8 cellular contexts compared by ENCODE assay signal in the genomic region with DNA sequence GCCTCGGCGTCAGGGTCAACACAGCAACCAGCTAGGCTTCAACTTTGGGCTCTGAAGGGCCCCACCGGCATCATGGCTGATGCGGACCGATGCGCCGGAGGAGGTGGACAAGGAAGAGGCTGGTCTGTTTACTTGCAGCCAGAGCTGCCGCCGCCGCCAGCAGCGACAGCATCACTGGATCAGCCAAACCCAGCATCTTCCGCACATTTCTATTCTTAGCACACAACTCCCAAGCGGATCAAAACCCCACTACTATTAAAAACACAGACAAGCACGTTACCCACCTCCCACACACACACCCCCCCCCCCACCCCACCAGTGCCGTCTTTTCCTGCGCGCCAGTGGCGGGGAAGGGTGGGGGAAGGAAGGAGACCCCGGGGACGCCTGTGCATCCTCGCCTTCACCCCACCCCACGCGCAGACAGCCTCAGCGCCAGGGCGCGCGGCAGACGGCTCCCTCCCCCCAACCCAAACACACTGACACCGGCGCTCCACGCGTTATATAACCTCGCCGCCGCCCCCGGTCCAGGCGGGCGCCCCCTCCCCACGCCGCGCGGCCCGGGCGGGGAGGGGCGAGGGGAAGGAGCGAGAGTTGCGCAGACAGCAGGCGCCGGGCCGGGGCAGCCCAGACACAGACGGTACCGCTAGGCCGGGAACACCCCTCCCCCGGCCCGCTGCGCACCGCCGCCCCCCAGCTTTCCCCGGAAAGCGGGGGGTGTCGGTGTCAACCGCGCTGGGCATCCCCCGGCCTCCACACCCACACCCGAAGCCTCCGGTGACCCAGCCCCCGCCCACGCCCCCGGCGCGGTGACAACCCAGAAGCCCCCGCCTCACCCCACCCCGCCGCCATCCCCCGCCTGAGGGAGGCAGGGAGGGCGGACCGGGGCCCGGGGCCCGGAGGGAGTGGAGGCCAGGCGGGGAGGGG. TPM values are rescaled to one million over a fixed set of nuclear protein-coding genes. Genes with fewer than 3 reads are reported as not detected.
DNase-seq lines count a peak whose midpoint lies in the region; ATAC-seq and TF ChIP-seq lines count a peak whose summit lies in the region.

No MANE protein-coding gene starts in this region.

- H3K9me3 ChIP-seq in Panc1 (ENCODE audit: control insufficient read depth, insufficient read depth, low read depth, low read length) (no peaks in the 10 kb centered on the region), neural cell (ENCODE audit: low read length) (no peaks in the 10 kb centered on the region)

- H3K9ac ChIP-seq in neural cell (ENCODE audit: low read length) = peak overlapping the region; percentile 75

- H3K27ac ChIP-seq in Panc1 (ENCODE audit: low read length) (no peak overlapping the region), neural cell (ENCODE audit: low read length) (peak overlapping the region; percentile 72)

- in situ Hi-C loops in Panc1 (cut with HindIII; ENCODE audit: low pct_unique_long_range_greater_than_20kb, low sequenced_read_pairs) = no loop called here

- intact Hi-C loops in Panc1 (cut with micrococcal nuclease; ENCODE audit: unreplicated experiment) = no loop called here

- peaks cover 38% of the 10 kb centered on the region for H3K79me2 ChIP-seq in neural cell (replicated peaks; ENCODE audit: insufficient read depth, low read length)

- peak; percentile 71 for DNase-seq in A172 (ENCODE audit: low spot score)
- DNase-seq in Panc1 (ENCODE audit: low read depth, low spot score) = no peak
- DNase-seq in activated effector memory CD4-positive, alpha-beta T cell treated with anti-CD3 and anti-CD28 coated beads, Interleukin-2, amount 50 U/mL, for 16 hours = peak; percentile 91
- DNase-seq in foreskin fibroblast = peak; percentile 64 to 81
- peak; percentile 70 for DNase-seq in stimulated activated naive CD8-positive, alpha-beta T cell treated with anti-CD3 and anti-CD28 coated beads, Interleukin-15, Interleukin-2, amounts not matched to agents 100 U/mL and 50 U/mL, for 24 hours

- POLR2A ChIA-PET in Panc1 (lab: Charles Lee) = no interaction called here

- H3K4me2 ChIP-seq in neural cell (ENCODE audit: low read length) = peak overlapping the region; percentile 53

- TF ChIP-seq CTCF in Panc1 (IDR thresholded peaks at IDR 0.05) (no peak), foreskin fibroblast (IDR thresholded peaks at IDR 0.05; ENCODE audit: low read depth, low read length) (no peak), neural cell (IDR thresholded peaks at IDR 0.05; ENCODE audit: poor library complexity, severe bottlenecking) (no peak)

- TF ChIP-seq EP300 in neural cell (conservative IDR thresholded peaks at IDR 0.05; ENCODE audit: poor library complexity, severe bottlenecking) = peak; percentile 26

- H3K9me2 ChIP-seq in neural cell (ENCODE audit: insufficient read depth, low read length) = no peaks in the 10 kb centered on the region

- H3F3A ChIP-seq in neural cell (ENCODE audit: insufficient read depth, low read length, poor library complexity, severe bottlenecking) = no peaks in the 10 kb centered on the region

- TF ChIP-seq RAD21 in neural cell (conservative IDR thresholded peaks at IDR 0.05) = no peak

- H3K36me3 ChIP-seq in Panc1 (ENCODE audit: control insufficient read depth, insufficient read depth, low read length) = no peaks in the 10 kb centered on the region
- H3K36me3 ChIP-seq in neural cell (ENCODE audit: insufficient read depth, low read length) = no peaks in the 10 kb centered on the region

- peak overlapping the region; percentile 38 to 44 for H3K4me3 ChIP-seq in Panc1 (ENCODE audit: low read depth in 2 of 2, low read length in 2 of 2)
- H3K4me3 ChIP-seq in foreskin fibroblast (ENCODE audit: low read depth in 1 of 2, low read length in 2 of 2) = peak overlapping the region; percentile 72 to 74
- peak overlapping the region; percentile 78 for H3K4me3 ChIP-seq in neural cell (ENCODE audit: low read length)

- H2AFZ ChIP-seq in neural cell (ENCODE audit: low read depth, low read length) = peak overlapping the region; percentile 48

- CTCF ChIA-PET in Panc1 (lab: Charles Lee) = no interaction called here

- BruUV-seq in Panc1 (replicated peaks; lab: Mats Ljungman, UMichigan) = no TSS peak

- ATAC-seq in GM18909 (IDR thresholded peaks at IDR 0.05; ENCODE audit: poor library complexity, unreplicated experiment) (peak; percentile 22), HG03378 (IDR thresholded peaks at IDR 0.05; ENCODE audit: unreplicated experiment) (peak; percentile 25), Panc1 (peak; percentile 54)
- peak; percentile 21 for ATAC-seq in stimulated activated naive CD8-positive, alpha-beta T cell treated with anti-CD3 and anti-CD28 coated beads, Interleukin-15, Interleukin-2, amounts not matched to agents 100 U/mL and 50 U/mL, for 24 hours

- H3K4me1 ChIP-seq in Panc1 (ENCODE audit: control insufficient read depth, insufficient read depth, low read length) = peaks cover 5% of the 10 kb centered on the region

- H3K27me3 ChIP-seq in Panc1 (ENCODE audit: control insufficient read depth, insufficient read depth, low read length) (peaks cover 27% of the 10 kb centered on the region), neural cell (ENCODE audit: insufficient read depth, low read depth, low read length) (no peaks in the 10 kb centered on the region)

- no peaks in the 10 kb centered on the region for H4K20me1 ChIP-seq in neural cell (ENCODE audit: insufficient read depth)

TF ChIP-seq in neural cell, 6 proteins besides CTCF, POLR2A, EP300 and RAD21:
- TF ChIP-seq TAF1 (IDR thresholded peaks at IDR 0.05; ENCODE audit: low read depth) = peak; percentile 30
- TF ChIP-seq MXI1 (conservative IDR thresholded peaks at IDR 0.05; ENCODE audit: poor library complexity, severe bottlenecking) = peak; percentile 68
- TF ChIP-seq, protein P1, sequence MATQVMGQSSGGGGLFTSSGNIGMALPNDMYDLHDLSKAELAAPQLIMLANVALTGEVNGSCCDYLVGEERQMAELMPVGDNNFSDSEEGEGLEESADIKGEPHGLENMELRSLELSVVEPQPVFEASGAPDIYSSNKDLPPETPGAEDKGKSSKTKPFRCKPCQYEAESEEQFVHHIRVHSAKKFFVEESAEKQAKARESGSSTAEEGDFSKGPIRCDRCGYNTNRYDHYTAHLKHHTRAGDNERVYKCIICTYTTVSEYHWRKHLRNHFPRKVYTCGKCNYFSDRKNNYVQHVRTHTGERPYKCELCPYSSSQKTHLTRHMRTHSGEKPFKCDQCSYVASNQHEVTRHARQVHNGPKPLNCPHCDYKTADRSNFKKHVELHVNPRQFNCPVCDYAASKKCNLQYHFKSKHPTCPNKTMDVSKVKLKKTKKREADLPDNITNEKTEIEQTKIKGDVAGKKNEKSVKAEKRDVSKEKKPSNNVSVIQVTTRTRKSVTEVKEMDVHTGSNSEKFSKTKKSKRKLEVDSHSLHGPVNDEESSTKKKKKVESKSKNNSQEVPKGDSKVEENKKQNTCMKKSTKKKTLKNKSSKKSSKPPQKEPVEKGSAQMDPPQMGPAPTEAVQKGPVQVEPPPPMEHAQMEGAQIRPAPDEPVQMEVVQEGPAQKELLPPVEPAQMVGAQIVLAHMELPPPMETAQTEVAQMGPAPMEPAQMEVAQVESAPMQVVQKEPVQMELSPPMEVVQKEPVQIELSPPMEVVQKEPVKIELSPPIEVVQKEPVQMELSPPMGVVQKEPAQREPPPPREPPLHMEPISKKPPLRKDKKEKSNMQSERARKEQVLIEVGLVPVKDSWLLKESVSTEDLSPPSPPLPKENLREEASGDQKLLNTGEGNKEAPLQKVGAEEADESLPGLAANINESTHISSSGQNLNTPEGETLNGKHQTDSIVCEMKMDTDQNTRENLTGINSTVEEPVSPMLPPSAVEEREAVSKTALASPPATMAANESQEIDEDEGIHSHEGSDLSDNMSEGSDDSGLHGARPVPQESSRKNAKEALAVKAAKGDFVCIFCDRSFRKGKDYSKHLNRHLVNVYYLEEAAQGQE (IDR thresholded peaks at IDR 0.05; ENCODE audit: borderline replicate concordance) = no peak
- TF ChIP-seq POLR2AphosphoS5 (IDR thresholded peaks at IDR 0.05) = peak; percentile 62
- TF ChIP-seq SMC3 (conservative IDR thresholded peaks at IDR 0.05; ENCODE audit: poor library complexity) = peak; percentile 39

RNA-seq across cellular contexts. Expression of a gene that starts 0.7 kb away (rescaled TPM):
- 42.1 and 56.9 TPM in 2 replicates for total RNA-seq in A172 (2014; rRNA removed; shearing (Covaris generic))
- 11.0 TPM for total RNA-seq in Panc1 (2021; ENCODE audit: unreplicated experiment)
- 1.1 TPM for polyA plus RNA-seq in Panc1 (2012; ENCODE audit: insufficient read length)
- 46.0 and 48.4 TPM in 2 replicates for polyA plus RNA-seq in neural cell
- polyA minus RNA-seq in neural cell = 161 and 223 TPM in 2 replicates
